Comparison of ENCODE assay signal across 1 cellular context in the genomic region with DNA sequence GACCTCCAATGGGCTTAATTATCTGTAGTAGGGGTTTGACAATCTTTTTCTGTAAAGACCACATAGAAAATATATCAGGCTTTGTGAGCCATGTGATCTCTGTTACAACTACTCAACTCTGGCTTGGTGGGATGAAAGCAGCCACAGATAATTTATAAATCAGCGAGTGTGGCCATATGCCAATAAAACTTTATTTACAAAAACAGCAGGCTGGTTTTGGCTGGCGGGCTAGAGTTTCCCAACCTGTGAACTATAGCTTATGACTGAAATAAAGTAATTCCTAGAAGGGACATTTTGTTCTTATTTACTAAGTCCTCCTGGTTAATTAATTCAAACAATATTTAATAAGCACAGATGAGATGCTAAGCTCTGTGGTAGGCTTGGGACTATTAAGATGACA.
A peak's percentile ranks its signal among the peaks of the same experiment; 100 is the strongest.
TF ChIP-seq lines count a peak whose summit lies in the region.

No MANE protein-coding gene starts in this region.

TF ChIP-seq in GM12878, 131 proteins besides CTCF, POLR2A, EP300 and RAD21:
- TF ChIP-seq, protein P1, sequence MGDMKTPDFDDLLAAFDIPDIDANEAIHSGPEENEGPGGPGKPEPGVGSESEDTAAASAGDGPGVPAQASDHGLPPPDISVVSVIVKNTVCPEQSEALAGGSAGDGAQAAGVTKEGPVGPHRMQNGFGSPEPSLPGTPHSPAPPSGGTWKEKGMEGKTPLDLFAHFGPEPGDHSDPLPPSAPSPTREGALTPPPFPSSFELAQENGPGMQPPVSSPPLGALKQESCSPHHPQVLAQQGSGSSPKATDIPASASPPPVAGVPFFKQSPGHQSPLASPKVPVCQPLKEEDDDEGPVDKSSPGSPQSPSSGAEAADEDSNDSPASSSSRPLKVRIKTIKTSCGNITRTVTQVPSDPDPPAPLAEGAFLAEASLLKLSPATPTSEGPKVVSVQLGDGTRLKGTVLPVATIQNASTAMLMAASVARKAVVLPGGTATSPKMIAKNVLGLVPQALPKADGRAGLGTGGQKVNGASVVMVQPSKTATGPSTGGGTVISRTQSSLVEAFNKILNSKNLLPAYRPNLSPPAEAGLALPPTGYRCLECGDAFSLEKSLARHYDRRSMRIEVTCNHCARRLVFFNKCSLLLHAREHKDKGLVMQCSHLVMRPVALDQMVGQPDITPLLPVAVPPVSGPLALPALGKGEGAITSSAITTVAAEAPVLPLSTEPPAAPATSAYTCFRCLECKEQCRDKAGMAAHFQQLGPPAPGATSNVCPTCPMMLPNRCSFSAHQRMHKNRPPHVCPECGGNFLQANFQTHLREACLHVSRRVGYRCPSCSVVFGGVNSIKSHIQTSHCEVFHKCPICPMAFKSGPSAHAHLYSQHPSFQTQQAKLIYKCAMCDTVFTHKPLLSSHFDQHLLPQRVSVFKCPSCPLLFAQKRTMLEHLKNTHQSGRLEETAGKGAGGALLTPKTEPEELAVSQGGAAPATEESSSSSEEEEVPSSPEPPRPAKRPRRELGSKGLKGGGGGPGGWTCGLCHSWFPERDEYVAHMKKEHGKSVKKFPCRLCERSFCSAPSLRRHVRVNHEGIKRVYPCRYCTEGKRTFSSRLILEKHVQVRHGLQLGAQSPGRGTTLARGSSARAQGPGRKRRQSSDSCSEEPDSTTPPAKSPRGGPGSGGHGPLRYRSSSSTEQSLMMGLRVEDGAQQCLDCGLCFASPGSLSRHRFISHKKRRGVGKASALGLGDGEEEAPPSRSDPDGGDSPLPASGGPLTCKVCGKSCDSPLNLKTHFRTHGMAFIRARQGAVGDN (IDR thresholded peaks at IDR 0.05): no peak
- TF ChIP-seq SMARCA5 (IDR thresholded peaks at IDR 0.05) (no peak), SIX5 (IDR thresholded peaks at IDR 0.05; ENCODE audit: low read depth, low read length, severe bottlenecking) (no peak), MXI1 (IDR thresholded peaks at IDR 0.05; ENCODE audit: low read depth, low read length) (no peak)
- TF ChIP-seq, protein P2, sequence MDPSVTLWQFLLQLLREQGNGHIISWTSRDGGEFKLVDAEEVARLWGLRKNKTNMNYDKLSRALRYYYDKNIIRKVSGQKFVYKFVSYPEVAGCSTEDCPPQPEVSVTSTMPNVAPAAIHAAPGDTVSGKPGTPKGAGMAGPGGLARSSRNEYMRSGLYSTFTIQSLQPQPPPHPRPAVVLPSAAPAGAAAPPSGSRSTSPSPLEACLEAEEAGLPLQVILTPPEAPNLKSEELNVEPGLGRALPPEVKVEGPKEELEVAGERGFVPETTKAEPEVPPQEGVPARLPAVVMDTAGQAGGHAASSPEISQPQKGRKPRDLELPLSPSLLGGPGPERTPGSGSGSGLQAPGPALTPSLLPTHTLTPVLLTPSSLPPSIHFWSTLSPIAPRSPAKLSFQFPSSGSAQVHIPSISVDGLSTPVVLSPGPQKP (IDR thresholded peaks at IDR 0.05; ENCODE audit: low read depth, low read length): no peak
- TF ChIP-seq, protein P3, sequence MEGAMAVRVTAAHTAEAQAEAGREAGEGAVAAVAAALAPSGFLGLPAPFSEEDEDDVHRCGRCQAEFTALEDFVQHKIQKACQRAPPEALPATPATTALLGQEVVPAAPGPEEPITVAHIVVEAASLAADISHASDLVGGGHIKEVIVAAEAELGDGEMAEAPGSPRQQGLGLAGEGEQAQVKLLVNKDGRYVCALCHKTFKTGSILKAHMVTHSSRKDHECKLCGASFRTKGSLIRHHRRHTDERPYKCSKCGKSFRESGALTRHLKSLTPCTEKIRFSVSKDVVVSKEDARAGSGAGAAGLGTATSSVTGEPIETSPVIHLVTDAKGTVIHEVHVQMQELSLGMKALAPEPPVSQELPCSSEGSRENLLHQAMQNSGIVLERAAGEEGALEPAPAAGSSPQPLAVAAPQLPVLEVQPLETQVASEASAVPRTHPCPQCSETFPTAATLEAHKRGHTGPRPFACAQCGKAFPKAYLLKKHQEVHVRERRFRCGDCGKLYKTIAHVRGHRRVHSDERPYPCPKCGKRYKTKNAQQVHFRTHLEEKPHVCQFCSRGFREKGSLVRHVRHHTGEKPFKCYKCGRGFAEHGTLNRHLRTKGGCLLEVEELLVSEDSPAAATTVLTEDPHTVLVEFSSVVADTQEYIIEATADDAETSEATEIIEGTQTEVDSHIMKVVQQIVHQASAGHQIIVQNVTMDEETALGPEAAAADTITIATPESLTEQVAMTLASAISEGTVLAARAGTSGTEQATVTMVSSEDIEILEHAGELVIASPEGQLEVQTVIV (IDR thresholded peaks at IDR 0.05; ENCODE audit: borderline replicate concordance, partially characterized antibody): no peak
- TF ChIP-seq, protein P4, sequence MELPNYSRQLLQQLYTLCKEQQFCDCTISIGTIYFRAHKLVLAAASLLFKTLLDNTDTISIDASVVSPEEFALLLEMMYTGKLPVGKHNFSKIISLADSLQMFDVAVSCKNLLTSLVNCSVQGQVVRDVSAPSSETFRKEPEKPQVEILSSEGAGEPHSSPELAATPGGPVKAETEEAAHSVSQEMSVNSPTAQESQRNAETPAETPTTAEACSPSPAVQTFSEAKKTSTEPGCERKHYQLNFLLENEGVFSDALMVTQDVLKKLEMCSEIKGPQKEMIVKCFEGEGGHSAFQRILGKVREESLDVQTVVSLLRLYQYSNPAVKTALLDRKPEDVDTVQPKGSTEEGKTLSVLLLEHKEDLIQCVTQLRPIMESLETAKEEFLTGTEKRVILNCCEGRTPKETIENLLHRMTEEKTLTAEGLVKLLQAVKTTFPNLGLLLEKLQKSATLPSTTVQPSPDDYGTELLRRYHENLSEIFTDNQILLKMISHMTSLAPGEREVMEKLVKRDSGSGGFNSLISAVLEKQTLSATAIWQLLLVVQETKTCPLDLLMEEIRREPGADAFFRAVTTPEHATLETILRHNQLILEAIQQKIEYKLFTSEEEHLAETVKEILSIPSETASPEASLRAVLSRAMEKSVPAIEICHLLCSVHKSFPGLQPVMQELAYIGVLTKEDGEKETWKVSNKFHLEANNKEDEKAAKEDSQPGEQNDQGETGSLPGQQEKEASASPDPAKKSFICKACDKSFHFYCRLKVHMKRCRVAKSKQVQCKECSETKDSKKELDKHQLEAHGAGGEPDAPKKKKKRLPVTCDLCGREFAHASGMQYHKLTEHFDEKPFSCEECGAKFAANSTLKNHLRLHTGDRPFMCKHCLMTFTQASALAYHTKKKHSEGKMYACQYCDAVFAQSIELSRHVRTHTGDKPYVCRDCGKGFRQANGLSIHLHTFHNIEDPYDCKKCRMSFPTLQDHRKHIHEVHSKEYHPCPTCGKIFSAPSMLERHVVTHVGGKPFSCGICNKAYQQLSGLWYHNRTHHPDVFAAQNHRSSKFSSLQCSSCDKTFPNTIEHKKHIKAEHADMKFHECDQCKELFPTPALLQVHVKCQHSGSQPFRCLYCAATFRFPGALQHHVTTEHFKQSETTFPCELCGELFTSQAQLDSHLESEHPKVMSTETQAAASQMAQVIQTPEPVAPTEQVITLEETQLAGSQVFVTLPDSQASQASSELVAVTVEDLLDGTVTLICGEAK (IDR thresholded peaks at IDR 0.05; ENCODE audit: borderline replicate concordance): peak; percentile 60
